Comparison of ENCODE assay signal across 15 cellular contexts in genomic region chr6:141587482-141588266, GRCh38.
DNase-seq lines count a peak whose midpoint lies in the region; ATAC-seq and TF ChIP-seq lines count a peak whose summit lies in the region.
"Had no signal": no experiment of that assay in that cellular context is flagged by ENCODE, and none has a peak within 500 bp of the region (broad histone marks: within the 10 kb centered on the region; RNA-seq: fewer than 3 reads in every experiment).

No MANE protein-coding gene starts in this region.

- peaks cover 5% of the 10 kb centered on the region for H3K36me3 Mint-ChIP-seq in WTC11
- H3K36me3 Mint-ChIP-seq in immature natural killer cell = no peaks in the 10 kb centered on the region
- H3K36me3 Mint-ChIP-seq: activated naive CD8-positive, alpha-beta T cell had no signal

- no peaks in the 10 kb centered on the region for H3K36me3 ChIP-seq in mesodermal cell (ENCODE audit: control insufficient read depth, insufficient read depth, low read length)
- no peaks in the 10 kb centered on the region for H3K36me3 ChIP-seq in esophagus squamous epithelium

- no CpG with 5 or more reads among the region's 4 CpGs for WGBS in mesodermal cell (ENCODE audit: insufficient coverage in 2 of 2), 2 experiments
- WGBS in esophagus squamous epithelium, 2 donors = 49 to 65% methylated on average over 3 to 4 of the region's 4 CpGs

- H3K9me3 ChIP-seq in mesodermal cell (ENCODE audit: control insufficient read depth, low read length) (peaks cover 10% of the 10 kb centered on the region), esophagus squamous epithelium (no peaks in the 10 kb centered on the region)

- H3K4me1 ChIP-seq in mesodermal cell (ENCODE audit: control insufficient read depth, insufficient read depth, low read length, poor library complexity, severe bottlenecking) (no peaks in the 10 kb centered on the region), esophagus squamous epithelium (no peaks in the 10 kb centered on the region)

- peaks cover 34% of the 10 kb centered on the region for H3K9me3 Mint-ChIP-seq in WTC11
- peaks cover 0 to 3% (median 0%) of the 10 kb centered on the region in 6 donors for H3K9me3 Mint-ChIP-seq in immature natural killer cell
- H3K9me3 Mint-ChIP-seq: nephron progenitor cell had no signal

- POLR2A ChIA-PET in WTC11 (lab: Charles Lee) = no interaction called here

- no peak for TF ChIP-seq POLR2A in esophagus squamous epithelium (IDR thresholded peaks at IDR 0.05)

- intact Hi-C loops in Right ventricle myocardium inferior (cut with DNase I) = no loop called here
- intact Hi-C loops in esophagus squamous epithelium (cut with DNase I) = no loop called here

- H3K4me3 Mint-ChIP-seq in WTC11 (no peak overlapping the region), immature natural killer cell (no peak overlapping the region)
- H3K4me3 Mint-ChIP-seq: activated naive CD8-positive, alpha-beta T cell; B cell; nephron progenitor cell had no signal

- CTCF ChIA-PET in WTC11 (lab: Charles Lee) = no interaction called here

- H3K27me3 Mint-ChIP-seq in WTC11 (ENCODE audit: low read depth) (no peaks in the 10 kb centered on the region), immature natural killer cell (ENCODE audit: low read depth in 3 of 3) (peaks cover 2 to 3% (median 2%) of the 10 kb centered on the region in 3 donors)
- H3K27me3 Mint-ChIP-seq: B cell had no signal

- no peak for TF ChIP-seq CTCF in choroid plexus epithelial cell (conservative IDR thresholded peaks at IDR 0.05; ENCODE audit: low read depth, low read length)
- no peak for TF ChIP-seq CTCF in WTC11 (IDR thresholded peaks at IDR 0.05)
- TF ChIP-seq CTCF in esophagus squamous epithelium (IDR thresholded peaks at IDR 0.05) = no peak

- DNase-seq in AG08396 (ENCODE audit: low spot score) = peak; percentile 49
- peak; percentile 88 for DNase-seq in M059J (ENCODE audit: low read depth)
- peak; percentile 85 for DNase-seq in choroid plexus epithelial cell (ENCODE audit: low read depth)
- no peak for DNase-seq in WTC11 (ENCODE audit: low spot score)
- no peak for DNase-seq in Right ventricle myocardium inferior (ENCODE audit: missing footprints)
- DNase-seq in immature natural killer cell = no peak
- DNase-seq in esophagus squamous epithelium (lab: John Stamatoyannopoulos, UW) = no peak
- DNase-seq: activated CD4-positive, alpha-beta T cell treated with anti-CD3 and anti-CD28 coated beads for 1 hour; hypothalamus; nephron progenitor cell; T-helper 2 cell had no signal

- no peak overlapping the region for H3K4me3 ChIP-seq in choroid plexus epithelial cell (ENCODE audit: low read depth, low read length)
- no peak overlapping the region for H3K4me3 ChIP-seq in mesodermal cell (ENCODE audit: extremely low read depth, insufficient read depth, low read length, poor library complexity, severe bottlenecking)
- H3K4me3 ChIP-seq in esophagus squamous epithelium = no peak overlapping the region

- H3K27ac Mint-ChIP-seq in WTC11 (no peak overlapping the region), immature natural killer cell (no peak overlapping the region)
- H3K27ac Mint-ChIP-seq: activated naive CD8-positive, alpha-beta T cell; B cell; nephron progenitor cell had no signal

- no peaks in the 10 kb centered on the region for H3K4me1 Mint-ChIP-seq in WTC11
- no peaks in the 10 kb centered on the region for H3K4me1 Mint-ChIP-seq in immature natural killer cell
- H3K4me1 Mint-ChIP-seq: B cell, nephron progenitor cell had no signal

- ATAC-seq in WTC11 = no peak
- ATAC-seq in Right ventricle myocardium inferior = no peak

- H3K27ac ChIP-seq in mesodermal cell (ENCODE audit: low read depth, low read length, severe bottlenecking) (peak overlapping the region; percentile 39), esophagus squamous epithelium (no peak overlapping the region)
- H3K27ac ChIP-seq: RWPE1 had no signal

- no peaks in the 10 kb centered on the region for H3K27me3 ChIP-seq in esophagus squamous epithelium

TF ChIP-seq in WTC11, 78 proteins besides CTCF, POLR2A, EP300 and RAD21:
- TF ChIP-seq ETV6 (CRISPR knock-in tag; IDR thresholded peaks at IDR 0.05) (no peak), ZNF263 (CRISPR knock-in tag; IDR thresholded peaks at IDR 0.05; ENCODE audit: low read depth) (no peak), HMGA2 (CRISPR knock-in tag; IDR thresholded peaks at IDR 0.05) (no peak), ZSCAN18 (CRISPR knock-in tag; IDR thresholded peaks at IDR 0.05) (no peak), TEAD4 (CRISPR knock-in tag; IDR thresholded peaks at IDR 0.05) (no peak), ZBTB21 (CRISPR knock-in tag; IDR thresholded peaks at IDR 0.05; ENCODE audit: borderline replicate concordance) (no peak), PRRX2 (CRISPR knock-in tag; IDR thresholded peaks at IDR 0.05) (no peak), ZNF396 (CRISPR knock-in tag; IDR thresholded peaks at IDR 0.05; ENCODE audit: borderline replicate concordance) (no peak)
- TF ChIP-seq, protein P1, sequence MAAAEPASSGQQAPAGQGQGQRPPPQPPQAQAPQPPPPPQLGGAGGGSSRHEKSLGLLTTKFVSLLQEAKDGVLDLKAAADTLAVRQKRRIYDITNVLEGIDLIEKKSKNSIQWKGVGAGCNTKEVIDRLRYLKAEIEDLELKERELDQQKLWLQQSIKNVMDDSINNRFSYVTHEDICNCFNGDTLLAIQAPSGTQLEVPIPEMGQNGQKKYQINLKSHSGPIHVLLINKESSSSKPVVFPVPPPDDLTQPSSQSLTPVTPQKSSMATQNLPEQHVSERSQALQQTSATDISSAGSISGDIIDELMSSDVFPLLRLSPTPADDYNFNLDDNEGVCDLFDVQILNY (CRISPR knock-in tag; IDR thresholded peaks at IDR 0.05) = no peak
- TF ChIP-seq, protein P2, sequence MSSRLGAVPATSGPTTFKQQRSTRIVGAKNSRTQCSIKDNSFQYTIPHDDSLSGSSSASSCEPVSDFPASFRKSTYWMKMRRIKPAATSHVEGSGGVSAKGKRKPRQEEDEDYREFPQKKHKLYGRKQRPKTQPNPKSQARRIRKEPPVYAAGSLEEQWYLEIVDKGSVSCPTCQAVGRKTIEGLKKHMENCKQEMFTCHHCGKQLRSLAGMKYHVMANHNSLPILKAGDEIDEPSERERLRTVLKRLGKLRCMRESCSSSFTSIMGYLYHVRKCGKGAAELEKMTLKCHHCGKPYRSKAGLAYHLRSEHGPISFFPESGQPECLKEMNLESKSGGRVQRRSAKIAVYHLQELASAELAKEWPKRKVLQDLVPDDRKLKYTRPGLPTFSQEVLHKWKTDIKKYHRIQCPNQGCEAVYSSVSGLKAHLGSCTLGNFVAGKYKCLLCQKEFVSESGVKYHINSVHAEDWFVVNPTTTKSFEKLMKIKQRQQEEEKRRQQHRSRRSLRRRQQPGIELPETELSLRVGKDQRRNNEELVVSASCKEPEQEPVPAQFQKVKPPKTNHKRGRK (CRISPR knock-in tag; IDR thresholded peaks at IDR 0.05; ENCODE audit: borderline replicate concordance) = no peak

Comparison
In these comparisons a context has a peak if more than half of its experiments do, and no peak if none do; other contexts are left out.
1. DNase-seq: peak in AG08396 (single experiment), M059J (single experiment) and choroid plexus epithelial cell (single experiment); none in WTC11 (single experiment), Right ventricle myocardium inferior (single experiment), immature natural killer cell (0 of 3) and esophagus squamous epithelium (single experiment).